In genomic region chr22:39959640-39960447, GRCh38 we compare ENCODE assay signal across 1 cellular context.
A peak's percentile ranks its signal among the peaks of the same experiment; 100 is the strongest.
TF ChIP-seq lines count a peak whose summit lies in the region.

Gene TMA7B (plus strand): TSS chr22:39960397. CDS start chr22:39964375, 3,978 bp downstream.

TF ChIP-seq in K562, 482 proteins besides CTCF, POLR2A, EP300 and RAD21 (continued from another document):
- TF ChIP-seq JUND (IDR thresholded peaks at IDR 0.05; ENCODE audit: borderline replicate concordance, low read depth, low read length): peak; percentile 66
- TF ChIP-seq JUND (tag; IDR thresholded peaks at IDR 0.05; ENCODE audit: borderline replicate concordance, low read depth, low read length): peak; percentile 57; the same call in 1 of the 3 replicates
- TF ChIP-seq HMBOX1 (IDR thresholded peaks at IDR 0.05): no peak
- 0 out of 2 replicates have a peak, but pooled peaks have one; percentile 52 for TF ChIP-seq ZNF79 (CRISPR knock-in tag; IDR thresholded peaks at IDR 0.05; ENCODE audit: low read depth)
- peak; percentile 89 for TF ChIP-seq ZNF592 (IDR thresholded peaks at IDR 0.05)
- TF ChIP-seq PHB2 (IDR thresholded peaks at IDR 0.05; ENCODE audit: low read depth): no peak
- TF ChIP-seq DMBX1 (CRISPR knock-in tag; IDR thresholded peaks at IDR 0.05; ENCODE audit: borderline replicate concordance): peak; percentile 91
- no peak for TF ChIP-seq MAFG (tag; conservative IDR thresholded peaks at IDR 0.05)
- 0 out of 2 replicates have a peak, but pooled peaks have one; percentile 22 for TF ChIP-seq BHLHE40 (IDR thresholded peaks at IDR 0.05; ENCODE audit: low read length)
- peak; percentile 25; the same call in 1 of the 2 replicates for TF ChIP-seq SMARCE1 (IDR thresholded peaks at IDR 0.05)
- no peak for TF ChIP-seq ZKSCAN3 (CRISPR knock-in tag; IDR thresholded peaks at IDR 0.05)
- TF ChIP-seq ZNF311 (CRISPR knock-in tag; IDR thresholded peaks at IDR 0.05): 0 out of 2 replicates have a peak, but pooled peaks have one; percentile 18
- TF ChIP-seq TFAP4 (CRISPR knock-in tag; IDR thresholded peaks at IDR 0.05; ENCODE audit: borderline replicate concordance): peak; percentile 7; the same call in 1 of the 2 replicates
- TF ChIP-seq UBTF (IDR thresholded peaks at IDR 0.05; ENCODE audit: borderline replicate concordance in 1 of 2, low read depth in 2 of 2, low read length in 2 of 2): 0 out of 4 replicates have a peak, but pooled peaks of 1 of the 2 experiments have one; percentile 36
- TF ChIP-seq NBN (IDR thresholded peaks at IDR 0.05; ENCODE audit: low read depth): 0 out of 2 replicates have a peak, but pooled peaks have one; percentile 39
- peak; percentile 47 to 92 for TF ChIP-seq E2F6 (IDR thresholded peaks at IDR 0.05; ENCODE audit: borderline replicate concordance in 1 of 2, extremely low read depth in 1 of 2, insufficient read depth in 1 of 2, insufficient read length in 1 of 2, low read depth in 1 of 2, low read length in 1 of 2, poor library complexity in 1 of 2, severe bottlenecking in 1 of 2)
- no peak for TF ChIP-seq CREB1 (IDR thresholded peaks at IDR 0.05)
- no peak for TF ChIP-seq CREB1 (CRISPR knock-in tag; IDR thresholded peaks at IDR 0.05)
- TF ChIP-seq STAT6 (CRISPR knock-in tag; IDR thresholded peaks at IDR 0.05): no peak
